7 cellular contexts compared by ENCODE assay signal in genomic region chr11:104343578-104343977, GRCh38.
DNase-seq lines count a peak whose midpoint lies in the region; ATAC-seq and TF ChIP-seq lines count a peak whose summit lies in the region.

No MANE protein-coding gene starts in this region.

- TF ChIP-seq CTCF in neural crest cell (conservative IDR thresholded peaks at IDR 0.05) = peak; percentile 62

- CTCF ChIA-PET in activated CD4-positive, alpha-beta memory T cell treated with anti-CD3 and anti-CD28 coated beads for 36 hours (lab: Charles Lee) = no interaction called here

- POLR2A ChIA-PET in activated CD4-positive, alpha-beta memory T cell treated with anti-CD3 and anti-CD28 coated beads for 36 hours (lab: Charles Lee) = no interaction called here

- peaks cover 2% of the 10 kb centered on the region for H3K9me3 Mint-ChIP-seq in neural crest cell
- H3K9me3 Mint-ChIP-seq in activated CD4-positive, alpha-beta memory T cell treated with anti-CD3 and anti-CD28 coated beads for 36 hours = no peaks in the 10 kb centered on the region

- no peaks in the 10 kb centered on the region for H3K4me1 Mint-ChIP-seq in neural crest cell
- H3K4me1 Mint-ChIP-seq in activated CD4-positive, alpha-beta memory T cell treated with anti-CD3 and anti-CD28 coated beads for 36 hours (ENCODE audit: low read depth) = no peaks in the 10 kb centered on the region

- intact Hi-C loops in activated CD4-positive, alpha-beta memory T cell treated with anti-CD3 and anti-CD28 coated beads for 36 hours (cut with micrococcal nuclease) = no loop called here

- ATAC-seq in GM18867 (IDR thresholded peaks at IDR 0.05; ENCODE audit: unreplicated experiment) = peak; percentile 73
- peak; percentile 69 for ATAC-seq in HG02885 (IDR thresholded peaks at IDR 0.05; ENCODE audit: poor library complexity, unreplicated experiment)
- ATAC-seq in SK-N-SH treated with all-trans-retinoic acid at 6 μM for 48 hours = peak; percentile 55
- no peak for ATAC-seq in GM21423 (IDR thresholded peaks at IDR 0.05; ENCODE audit: unreplicated experiment)

- DNase-seq in neural crest cell (ENCODE audit: low read depth, low spot score) = no peak
- DNase-seq in activated CD4-positive, alpha-beta T cell treated with anti-CD3 and anti-CD28 coated beads, Interleukin-2, amount 50 U/mL, for 4 hours = no peak
- DNase-seq in activated CD4-positive, alpha-beta memory T cell treated with anti-CD3 and anti-CD28 coated beads for 36 hours = no peak

- no peak overlapping the region for H3K4me3 Mint-ChIP-seq in neural crest cell
- no peak overlapping the region for H3K4me3 Mint-ChIP-seq in activated CD4-positive, alpha-beta memory T cell treated with anti-CD3 and anti-CD28 coated beads for 36 hours

- H3K27me3 Mint-ChIP-seq in neural crest cell (ENCODE audit: low read depth) = no peaks in the 10 kb centered on the region
- no peaks in the 10 kb centered on the region for H3K27me3 Mint-ChIP-seq in activated CD4-positive, alpha-beta memory T cell treated with anti-CD3 and anti-CD28 coated beads for 36 hours

- H3K36me3 Mint-ChIP-seq in neural crest cell (ENCODE audit: low read depth) = peaks cover 2% of the 10 kb centered on the region
- H3K36me3 Mint-ChIP-seq in activated CD4-positive, alpha-beta memory T cell treated with anti-CD3 and anti-CD28 coated beads for 36 hours = no peaks in the 10 kb centered on the region

- no peak overlapping the region for H3K27ac Mint-ChIP-seq in neural crest cell (ENCODE audit: unreplicated experiment)
- H3K27ac Mint-ChIP-seq in activated CD4-positive, alpha-beta memory T cell treated with anti-CD3 and anti-CD28 coated beads for 36 hours = no peak overlapping the region

TF ChIP-seq in SK-N-SH treated with all-trans-retinoic acid at 6 μM for 48 hours, 23 proteins besides CTCF, POLR2A, EP300 and RAD21:
- TF ChIP-seq ZNF70 (CRISPR knock-in tag; IDR thresholded peaks at IDR 0.05) (no peak), PPARA (CRISPR knock-in tag; IDR thresholded peaks at IDR 0.05; ENCODE audit: borderline replicate concordance) (no peak), RARB (CRISPR knock-in tag; IDR thresholded peaks at IDR 0.05) (no peak), ZFP3 (CRISPR knock-in tag; IDR thresholded peaks at IDR 0.05) (no peak), GLIS3 (CRISPR knock-in tag; IDR thresholded peaks at IDR 0.05) (no peak), ZNF8 (CRISPR knock-in tag; IDR thresholded peaks at IDR 0.05) (no peak), TSHZ2 (CRISPR knock-in tag; IDR thresholded peaks at IDR 0.05) (no peak), TOX (CRISPR knock-in tag; IDR thresholded peaks at IDR 0.05; ENCODE audit: borderline replicate concordance) (no peak), OSR1 (CRISPR knock-in tag; IDR thresholded peaks at IDR 0.05) (no peak), ARNTL (CRISPR knock-in tag; IDR thresholded peaks at IDR 0.05; ENCODE audit: borderline replicate concordance, low read depth) (no peak), ISL1 (CRISPR knock-in tag; IDR thresholded peaks at IDR 0.05) (no peak), ZFP30 (CRISPR knock-in tag; IDR thresholded peaks at IDR 0.05) (no peak), SNAI2 (CRISPR knock-in tag; IDR thresholded peaks at IDR 0.05) (no peak), ZC3H10 (CRISPR knock-in tag; IDR thresholded peaks at IDR 0.05) (no peak), ZNF565 (CRISPR knock-in tag; conservative IDR thresholded peaks at IDR 0.05; ENCODE audit: low read depth) (no peak), BACH2 (CRISPR knock-in tag; IDR thresholded peaks at IDR 0.05; ENCODE audit: borderline replicate concordance) (no peak), TCF4 (CRISPR knock-in tag; IDR thresholded peaks at IDR 0.05; ENCODE audit: borderline replicate concordance) (no peak)
- TF ChIP-seq, protein P1, sequence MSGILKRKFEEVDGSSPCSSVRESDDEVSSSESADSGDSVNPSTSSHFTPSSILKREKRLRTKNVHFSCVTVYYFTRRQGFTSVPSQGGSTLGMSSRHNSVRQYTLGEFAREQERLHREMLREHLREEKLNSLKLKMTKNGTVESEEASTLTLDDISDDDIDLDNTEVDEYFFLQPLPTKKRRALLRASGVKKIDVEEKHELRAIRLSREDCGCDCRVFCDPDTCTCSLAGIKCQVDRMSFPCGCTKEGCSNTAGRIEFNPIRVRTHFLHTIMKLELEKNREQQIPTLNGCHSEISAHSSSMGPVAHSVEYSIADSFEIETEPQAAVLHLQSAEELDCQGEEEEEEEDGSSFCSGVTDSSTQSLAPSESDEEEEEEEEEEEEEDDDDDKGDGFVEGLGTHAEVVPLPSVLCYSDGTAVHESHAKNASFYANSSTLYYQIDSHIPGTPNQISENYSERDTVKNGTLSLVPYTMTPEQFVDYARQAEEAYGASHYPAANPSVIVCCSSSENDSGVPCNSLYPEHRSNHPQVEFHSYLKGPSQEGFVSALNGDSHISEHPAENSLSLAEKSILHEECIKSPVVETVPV (CRISPR knock-in tag; IDR thresholded peaks at IDR 0.05) = no peak
